In the genomic region with DNA sequence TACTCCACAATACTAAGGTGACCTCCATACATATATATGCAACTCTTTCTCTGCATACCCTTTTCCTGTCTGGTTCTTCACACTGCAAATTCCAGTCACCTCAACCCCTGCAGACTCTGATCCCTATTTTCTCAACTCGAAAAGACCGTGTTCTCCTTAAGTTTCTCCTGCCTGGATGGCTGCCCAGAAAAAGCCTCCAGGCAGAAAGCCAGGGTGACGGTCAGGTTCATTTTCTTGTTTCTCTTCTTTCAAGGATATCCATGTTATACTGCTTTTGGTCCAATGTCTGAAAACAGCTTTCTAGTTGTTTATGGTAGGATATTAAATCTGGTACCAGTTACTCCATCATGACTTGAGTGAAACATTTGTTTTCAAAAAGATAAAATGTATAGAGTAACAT, we compare ENCODE assay signal across 19 cellular contexts.
"Had no signal": no experiment of that assay in that cellular context is flagged by ENCODE, and none has a peak within 500 bp of the region (broad histone marks: within the 10 kb centered on the region; RNA-seq: fewer than 3 reads in every experiment).

No MANE protein-coding gene starts in this region.

- H3K27me3 ChIP-seq: ascending aorta, heart left ventricle, right atrium auricular region had no signal

- H3K4me3 Mint-ChIP-seq: activated CD4-positive, alpha-beta memory T cell treated with anti-CD3 and anti-CD28 coated beads, Interleukin-2, amount 10 ng/mL, durations not matched to agents 7 days and 5 days; activated naive CD4-positive, alpha-beta T cell treated with anti-CD3 and anti-CD28 coated beads for 36 hours; activated naive CD8-positive, alpha-beta T cell treated with anti-CD3 and anti-CD28 coated beads, Interleukin-2, amount 50 U/mL, for 24 hours; natural killer cell treated with Interleukin-12 subunit alpha and Interleukin-12 subunit beta and Interleukin-15 and Interleukin-18, amount 100 ng/mL, for 72 hours had no signal

- H3K9me3 Mint-ChIP-seq: activated CD4-positive, alpha-beta memory T cell treated with anti-CD3 and anti-CD28 coated beads, Interleukin-2, amount 10 ng/mL, durations not matched to agents 7 days and 5 days; activated T-helper 2 cell treated with anti-CD3 and anti-CD28 coated beads, Interferon-gamma antibody, Interleukin-2, Interleukin-4, amounts not matched to agents 10 μg/mL and 5 μg/mL and 100 μg/mL, durations not matched to agents 14 hours and 24 hours and 36 hours had no signal

- DNase-seq: activated CD4-positive, alpha-beta memory T cell treated with anti-CD3 and anti-CD28 coated beads, Interleukin-2, amount 10 ng/mL, durations not matched to agents 7 days and 5 days; activated CD4-positive, alpha-beta T cell treated with anti-CD3 and anti-CD28 coated beads for 48 hours; activated CD4-positive, CD25-positive, alpha-beta regulatory T cell; activated naive CD4-positive, alpha-beta T cell treated with anti-CD3 and anti-CD28 coated beads for 36 hours; activated naive CD8-positive, alpha-beta T cell treated with anti-CD3 and anti-CD28 coated beads, Interleukin-2, amount 50 U/mL, for 24 hours; activated T-cell treated with anti-CD3 and anti-CD28 coated beads, Interleukin-2, amount 50 U/mL, for 1 hour; foreskin melanocyte; heart left ventricle; stimulated activated CD4-positive, alpha-beta T cell treated with anti-CD3 and anti-CD28 coated beads, Interleukin-12 subunit alpha, Interleukin-12 subunit beta, amount 100 ng/mL, for 4 hours; stimulated activated CD4-positive, alpha-beta T cell treated with anti-CD3 and anti-CD28 coated beads, Interleukin-1b, Interleukin-23, amount 100 ng/mL, for 48 hours; stimulated activated CD8-positive, alpha-beta memory T cell treated with anti-CD3 and anti-CD28 coated beads, Interleukin-4, amount 100 ng/mL, for 48 hours; stimulated activated naive CD8-positive, alpha-beta T cell treated with anti-CD3 and anti-CD28 coated beads, Interleukin-15, Interleukin-2, amounts not matched to agents 100 U/mL and 50 U/mL, for 24 hours; T-helper 1 cell; T-helper 9 cell; trophoblast cell had no signal

- H3K9me3 ChIP-seq: ascending aorta, right atrium auricular region had no signal

- H3K4me3 ChIP-seq: ascending aorta, heart left ventricle, right atrium auricular region had no signal

- H3K36me3 Mint-ChIP-seq: natural killer cell treated with Interleukin-12 subunit alpha and Interleukin-12 subunit beta and Interleukin-15 and Interleukin-18, amount 100 ng/mL, for 72 hours had no signal

- H3K4me1 Mint-ChIP-seq: activated CD4-positive, alpha-beta memory T cell treated with anti-CD3 and anti-CD28 coated beads, Interleukin-2, amount 10 ng/mL, durations not matched to agents 7 days and 5 days; activated naive CD8-positive, alpha-beta T cell treated with anti-CD3 and anti-CD28 coated beads, Interleukin-2, amount 50 U/mL, for 24 hours had no signal

- H3K4me1 ChIP-seq: ascending aorta, heart left ventricle, right atrium auricular region had no signal

- H3K27ac ChIP-seq: ascending aorta, heart left ventricle, right atrium auricular region had no signal

- H3K36me3 ChIP-seq: ascending aorta, heart left ventricle, right atrium auricular region had no signal

- ATAC-seq: activated naive CD8-positive, alpha-beta T cell treated with anti-CD3 and anti-CD28 coated beads, Interleukin-2, amount 50 U/mL, for 24 hours; heart left ventricle; natural killer cell treated with Interleukin-12 subunit alpha and Interleukin-12 subunit beta and Interleukin-15 and Interleukin-18, amount 100 ng/mL, for 72 hours; stimulated activated naive CD8-positive, alpha-beta T cell treated with anti-CD3 and anti-CD28 coated beads, Interleukin-15, Interleukin-2, amounts not matched to agents 100 U/mL and 50 U/mL, for 24 hours had no signal

- H3K27ac Mint-ChIP-seq: activated CD4-positive, alpha-beta memory T cell treated with anti-CD3 and anti-CD28 coated beads, Interleukin-2, amount 10 ng/mL, durations not matched to agents 7 days and 5 days; activated naive CD4-positive, alpha-beta T cell treated with anti-CD3 and anti-CD28 coated beads for 36 hours; activated naive CD8-positive, alpha-beta T cell treated with anti-CD3 and anti-CD28 coated beads, Interleukin-2, amount 50 U/mL, for 24 hours; activated T-helper 2 cell treated with anti-CD3 and anti-CD28 coated beads, Interferon-gamma antibody, Interleukin-2, Interleukin-4, amounts not matched to agents 10 μg/mL and 5 μg/mL and 100 μg/mL, durations not matched to agents 14 hours and 24 hours and 36 hours; natural killer cell treated with Interleukin-12 subunit alpha and Interleukin-12 subunit beta and Interleukin-15 and Interleukin-18, amount 100 ng/mL, for 72 hours had no signal
